In genomic region chr15:74489518-74490338, GRCh38 we compare ENCODE assay signal across 8 cellular contexts. TPM values are rescaled to one million over a fixed set of nuclear protein-coding genes. Genes with fewer than 3 reads are reported as not detected.
DNase-seq lines count a peak whose midpoint lies in the region; ATAC-seq lines count a peak whose summit lies in the region.

No MANE protein-coding gene starts in this region.

- H3K27ac Mint-ChIP-seq in activated CD4-positive, alpha-beta memory T cell treated with anti-CD3 and anti-CD28 coated beads for 36 hours, result no peak overlapping the region
- peak overlapping the region; percentile 92 for H3K27ac Mint-ChIP-seq in stimulated activated effector memory CD8-positive, alpha-beta T cell treated with anti-CD3 and anti-CD28 coated beads, Interleukin-12 subunit alpha, Interleukin-12 subunit beta, amount 100 ng/mL, for 72 hours

- POLR2A ChIA-PET in activated CD4-positive, alpha-beta memory T cell treated with anti-CD3 and anti-CD28 coated beads for 36 hours (lab: Charles Lee), result no interaction called here

- intact Hi-C loops in activated CD4-positive, alpha-beta memory T cell treated with anti-CD3 and anti-CD28 coated beads for 36 hours (cut with micrococcal nuclease), result loop anchor here (1.0 to 2.0 kb wide), 2 partner anchors 29 to 114 kb away; partner anchors contain the start of gene UBL7

- DNase-seq in D341Med (ENCODE audit: low spot score), result peak; percentile 83
- DNase-seq in NCI-H345 treated with DMSO at 0.1 percent for 48 hours (lab: John Stamatoyannopoulos, UW; ENCODE audit: unreplicated experiment), result peak; percentile 0
- DNase-seq in activated CD4-positive, alpha-beta memory T cell treated with anti-CD3 and anti-CD28 coated beads for 36 hours, result peak; percentile 80
- DNase-seq in effector CD4-positive, alpha-beta T cell, result peak; percentile 53
- DNase-seq in midbrain (lab: John Stamatoyannopoulos, UW), result peak; percentile 3
- DNase-seq in stimulated activated effector memory CD8-positive, alpha-beta T cell treated with anti-CD3 and anti-CD28 coated beads, Interleukin-12 subunit alpha, Interleukin-12 subunit beta, amount 100 ng/mL, for 72 hours (ENCODE audit: low spot score in 2 of 2), result peak; percentile 57 to 87

- CTCF ChIA-PET in activated CD4-positive, alpha-beta memory T cell treated with anti-CD3 and anti-CD28 coated beads for 36 hours (lab: Charles Lee), result interaction anchor here (0.5 to 3.0 kb wide), 21 partner anchors 11 to 412 kb away, joined by 3 to 25 read pairs (median 3); partner anchors contain the start of gene CYP11A1

- peaks cover 10% of the 10 kb centered on the region for H3K4me1 Mint-ChIP-seq in activated CD4-positive, alpha-beta memory T cell treated with anti-CD3 and anti-CD28 coated beads for 36 hours (ENCODE audit: low read depth)
- peaks cover 15% of the 10 kb centered on the region for H3K4me1 Mint-ChIP-seq in stimulated activated effector memory CD8-positive, alpha-beta T cell treated with anti-CD3 and anti-CD28 coated beads, Interleukin-12 subunit alpha, Interleukin-12 subunit beta, amount 100 ng/mL, for 72 hours

- no peaks in the 10 kb centered on the region for H3K36me3 Mint-ChIP-seq in activated CD4-positive, alpha-beta memory T cell treated with anti-CD3 and anti-CD28 coated beads for 36 hours
- H3K36me3 Mint-ChIP-seq in stimulated activated effector memory CD8-positive, alpha-beta T cell treated with anti-CD3 and anti-CD28 coated beads, Interleukin-12 subunit alpha, Interleukin-12 subunit beta, amount 100 ng/mL, for 72 hours, result peaks cover 11% of the 10 kb centered on the region

- ATAC-seq in GM21737 (IDR thresholded peaks at IDR 0.05; ENCODE audit: unreplicated experiment) (peak; percentile 75), HG02884 (IDR thresholded peaks at IDR 0.05; ENCODE audit: unreplicated experiment) (no peak)
- peak; percentile 94 for ATAC-seq in stimulated activated effector memory CD8-positive, alpha-beta T cell treated with anti-CD3 and anti-CD28 coated beads, Interleukin-12 subunit alpha, Interleukin-12 subunit beta, amount 100 ng/mL, for 72 hours

- no peaks in the 10 kb centered on the region for H3K27me3 Mint-ChIP-seq in activated CD4-positive, alpha-beta memory T cell treated with anti-CD3 and anti-CD28 coated beads for 36 hours

- H3K9me3 Mint-ChIP-seq in activated CD4-positive, alpha-beta memory T cell treated with anti-CD3 and anti-CD28 coated beads for 36 hours, result no peaks in the 10 kb centered on the region
- no peaks in the 10 kb centered on the region for H3K9me3 Mint-ChIP-seq in stimulated activated effector memory CD8-positive, alpha-beta T cell treated with anti-CD3 and anti-CD28 coated beads, Interleukin-12 subunit alpha, Interleukin-12 subunit beta, amount 100 ng/mL, for 72 hours

- H3K4me3 Mint-ChIP-seq in activated CD4-positive, alpha-beta memory T cell treated with anti-CD3 and anti-CD28 coated beads for 36 hours, result no peak overlapping the region
- H3K4me3 Mint-ChIP-seq in stimulated activated effector memory CD8-positive, alpha-beta T cell treated with anti-CD3 and anti-CD28 coated beads, Interleukin-12 subunit alpha, Interleukin-12 subunit beta, amount 100 ng/mL, for 72 hours, result peak overlapping the region; percentile 58

RNA-seq across cellular contexts. Expression of gene UBL7, which starts 28.8 kb away (rescaled TPM):
- 10 to 100 TPM; 52.3 to 58.2 TPM for total RNA-seq in activated CD4-positive, alpha-beta memory T cell treated with anti-CD3 and anti-CD28 coated beads for 36 hours

RNA-seq across cellular contexts. Expression of gene ARID3B, which starts 51.3 kb away (rescaled TPM):
- 10 to 100 TPM; 27.3 to 28.6 TPM for total RNA-seq in activated CD4-positive, alpha-beta memory T cell treated with anti-CD3 and anti-CD28 coated beads for 36 hours

RNA-seq across cellular contexts. Expression of gene SEMA7A, which starts 56.0 kb away (rescaled TPM):
- 10 to 100 TPM; 65.9 to 68.4 TPM for total RNA-seq in activated CD4-positive, alpha-beta memory T cell treated with anti-CD3 and anti-CD28 coated beads for 36 hours

Comparison
In these comparisons a context has a peak if more than half of its experiments do, and no peak if none do; other contexts are left out.
1. DNase-seq: peak in every context shown above with its lines; median percentile 83 in D341Med; 80 in activated CD4-positive, alpha-beta memory T cell treated with anti-CD3 and anti-CD28 coated beads for 36 hours; 72 in stimulated activated effector memory CD8-positive, alpha-beta T cell treated with anti-CD3 and anti-CD28 coated beads, Interleukin-12 subunit alpha, Interleukin-12 subunit beta, amount 100 ng/mL, for 72 hours; 53 in effector CD4-positive, alpha-beta T cell; 3 in midbrain; 0 in NCI-H345 treated with DMSO at 0.1 percent for 48 hours.